In genomic region chr2:195590199-195590865, GRCh38 we compare ENCODE assay signal across 17 cellular contexts.
DNase-seq lines count a peak whose midpoint lies in the region; ATAC-seq, FAIRE-seq and TF ChIP-seq lines count a peak whose summit lies in the region.
"Had no signal": no experiment of that assay in that cellular context is flagged by ENCODE, and none has a peak within 500 bp of the region (broad histone marks: within the 10 kb centered on the region; RNA-seq: fewer than 3 reads in every experiment).

No MANE protein-coding gene starts in this region.

- H3K4me3 Mint-ChIP-seq in MCF 10A (ENCODE audit: unreplicated experiment) = no peak overlapping the region
- H3K4me3 Mint-ChIP-seq: H9 had no signal

- H3K4me1 ChIP-seq in breast epithelium = peaks cover 0 to 5% of the 10 kb centered on the region in 2 donors
- H3K4me1 ChIP-seq in thyroid gland = peaks cover 53 to 62% of the 10 kb centered on the region in 2 donors
- H3K4me1 ChIP-seq in kidney (ENCODE audit: control insufficient read depth in 1 of 2, insufficient read depth in 1 of 2, low read depth in 1 of 2, low read length in 2 of 2) = no peaks in the 10 kb centered on the region

- no peak for TF ChIP-seq CTCF in MCF 10A (IDR thresholded peaks at IDR 0.05; ENCODE audit: unreplicated experiment)
- no peak for TF ChIP-seq CTCF in breast epithelium (IDR thresholded peaks at IDR 0.05)
- TF ChIP-seq CTCF in thyroid gland (IDR thresholded peaks at IDR 0.05) = no peak
- TF ChIP-seq CTCF in kidney (IDR thresholded peaks at IDR 0.05; ENCODE audit: borderline replicate concordance, extremely low read depth, insufficient read depth) = no peak

- no peaks in the 10 kb centered on the region for H3K27me3 Mint-ChIP-seq in MCF 10A (ENCODE audit: insufficient read depth, unreplicated experiment)

- DNase-seq in MCF 10A (ENCODE audit: unreplicated experiment) (peak; percentile 64), breast epithelium (ENCODE audit: low spot score in 2 of 2) (no peak), Right ventricle myocardium superior (no peak), left lobe of liver (ENCODE audit: low spot score) (no peak), thyroid gland (peak; percentile 55 to 60), NCI-H2171 treated with DMSO at 0.1 percent for 48 hours (lab: John Stamatoyannopoulos, UW) (no peak), kidney (no peak), HEK293T (ENCODE audit: extremely low spot score) (no peak)
- DNase-seq: H9, NCI-H1436, NCI-H2081 treated with DMSO at 0.1 percent for 48 hours, NCI-H2227 treated with DMSO at 0.1 percent for 48 hours, NCI-H526 treated with DMSO at 0.1 percent for 48 hours had no signal

- no peak overlapping the region for H3K9ac ChIP-seq in kidney (ENCODE audit: low read length in 2 of 2)

- POLR2A ChIA-PET in MCF 10A (lab: Yijun Ruan, JAX) (interaction anchor here (0.5 to 1.4 kb wide), 6 partner anchors 11 to 227 kb away, joined by 3 to 6 read pairs (median 4); partner anchors contain the start of gene SLC39A10), HEK293T (lab: Yijun Ruan, JAX) (no interaction called here)

- H3K4me1 Mint-ChIP-seq in MCF 10A (ENCODE audit: insufficient read depth, unreplicated experiment) = peaks cover 6% of the 10 kb centered on the region

- WGBS in thyroid gland, 2 donors = 46 to 64% methylated on average over 1 of the region's 1 CpG

- CTCF ChIA-PET in MCF 10A (lab: Yijun Ruan, JAX) (interaction anchor here (1.0 kb wide), 1 partner anchor 24 kb away, joined by 3 read pairs; no protein-coding TSS in a partner anchor), HEK293T (lab: Yijun Ruan, JAX) (no interaction called here)

- H3K27me3 ChIP-seq in breast epithelium (no peaks in the 10 kb centered on the region), thyroid gland (no peaks in the 10 kb centered on the region)

- no peak for FAIRE-seq in kidney (lab: Jason Lieb, UNC)
- FAIRE-seq: GM12878, GM18507 had no signal

- BruUV-seq in MCF 10A (replicated peaks; lab: Mats Ljungman, UMichigan) = no TSS peak

- H3K4me3 ChIP-seq in breast epithelium (no peak overlapping the region), thyroid gland (replicated peaks in 1 of 3) (no peak overlapping the region), kidney (ENCODE audit: low read length in 2 of 2) (no peak overlapping the region)
- H3K4me3 ChIP-seq: GM12878 had no signal

- H3K36me3 ChIP-seq in breast epithelium (no peaks in the 10 kb centered on the region), thyroid gland (no peaks in the 10 kb centered on the region), kidney (ENCODE audit: control insufficient read depth in 1 of 2, insufficient read depth in 2 of 2, low read length in 2 of 2) (no peaks in the 10 kb centered on the region)

- TF ChIP-seq POLR2A in breast epithelium (IDR thresholded peaks at IDR 0.05) (no peak), thyroid gland (IDR thresholded peaks at IDR 0.05) (no peak)

- H3K9me3 ChIP-seq in breast epithelium = no peaks in the 10 kb centered on the region
- H3K9me3 ChIP-seq in thyroid gland = no peaks in the 10 kb centered on the region
- no peaks in the 10 kb centered on the region for H3K9me3 ChIP-seq in kidney (ENCODE audit: control insufficient read depth in 1 of 2, low read length in 2 of 2)

- H3K27ac ChIP-seq in breast epithelium (peak overlapping the region in 1 of 2 donors; percentile 29), thyroid gland (peak overlapping the region; percentile 75 to 84 (median 79)), kidney (ENCODE audit: low read depth in 2 of 2, low read length in 2 of 2) (no peak overlapping the region)
- H3K27ac ChIP-seq: C4-2B, RWPE1 had no signal

- ATAC-seq in Right ventricle myocardium superior (ENCODE audit: poor library complexity) (peak; percentile 94), left lobe of liver (peak; percentile 85)
- ATAC-seq: GM12878 had no signal

- H3K9me3 Mint-ChIP-seq in MCF 10A (ENCODE audit: unreplicated experiment) = no peaks in the 10 kb centered on the region
- H3K9me3 Mint-ChIP-seq: H9 had no signal

- intact Hi-C loops in MCF 10A (cut with micrococcal nuclease) = no loop called here
- intact Hi-C loops in breast epithelium (cut with DNase I; ENCODE audit: low total_unique reads) = no loop called here
- intact Hi-C loops in Right ventricle myocardium superior (cut with DNase I) = no loop called here
- intact Hi-C loops in thyroid gland (cut with DNase I) = no loop called here
- intact Hi-C loops in kidney (cut with DNase I) = no loop called here

- H3K36me3 Mint-ChIP-seq in MCF 10A (ENCODE audit: insufficient read depth, unreplicated experiment) = no peaks in the 10 kb centered on the region

- H3K27ac Mint-ChIP-seq in MCF 10A (ENCODE audit: low read depth, unreplicated experiment) = no peak overlapping the region

TF ChIP-seq in HEK293T, 16 proteins besides CTCF, POLR2A, EP300 and RAD21:
- TF ChIP-seq HDGF (IDR thresholded peaks at IDR 0.05; ENCODE audit: borderline replicate concordance) = no peak
- TF ChIP-seq TARDBP (IDR thresholded peaks at IDR 0.05) = no peak
- TF ChIP-seq SP1 (IDR thresholded peaks at IDR 0.05) = no peak
- TF ChIP-seq ARNT (IDR thresholded peaks at IDR 0.05) = no peak
- no peak for TF ChIP-seq CTBP1 (IDR thresholded peaks at IDR 0.05; ENCODE audit: borderline replicate concordance)
- no peak for TF ChIP-seq L3MBTL2 (conservative IDR thresholded peaks at IDR 0.05)
- no peak for TF ChIP-seq FOXM1 (IDR thresholded peaks at IDR 0.05; ENCODE audit: borderline replicate concordance)
- TF ChIP-seq ELF4 (IDR thresholded peaks at IDR 0.05) = no peak
- TF ChIP-seq FOXA1 (IDR thresholded peaks at IDR 0.05) = no peak
- no peak for TF ChIP-seq SUZ12 (IDR thresholded peaks at IDR 0.05)
- TF ChIP-seq PKNOX1 (IDR thresholded peaks at IDR 0.05) = no peak
- no peak for TF ChIP-seq FOXK2 (IDR thresholded peaks at IDR 0.05)
TF ChIP-seq in HEK293T: peak in this region for 0.

Comparison
In these comparisons a context has a peak if more than half of its experiments do, and no peak if none do; other contexts are left out.
1. DNase-seq: peak in MCF 10A (single experiment) and thyroid gland (2 of 2); none in breast epithelium (0 of 2), Right ventricle myocardium superior (single experiment), left lobe of liver (single experiment), NCI-H2171 treated with DMSO at 0.1 percent for 48 hours (single experiment), kidney (single experiment) and HEK293T (single experiment).
2. H3K27ac ChIP-seq: peak in thyroid gland (3 of 3); none in kidney (0 of 2).